ENCODE assay signal across 8 cellular contexts in the genomic region with DNA sequence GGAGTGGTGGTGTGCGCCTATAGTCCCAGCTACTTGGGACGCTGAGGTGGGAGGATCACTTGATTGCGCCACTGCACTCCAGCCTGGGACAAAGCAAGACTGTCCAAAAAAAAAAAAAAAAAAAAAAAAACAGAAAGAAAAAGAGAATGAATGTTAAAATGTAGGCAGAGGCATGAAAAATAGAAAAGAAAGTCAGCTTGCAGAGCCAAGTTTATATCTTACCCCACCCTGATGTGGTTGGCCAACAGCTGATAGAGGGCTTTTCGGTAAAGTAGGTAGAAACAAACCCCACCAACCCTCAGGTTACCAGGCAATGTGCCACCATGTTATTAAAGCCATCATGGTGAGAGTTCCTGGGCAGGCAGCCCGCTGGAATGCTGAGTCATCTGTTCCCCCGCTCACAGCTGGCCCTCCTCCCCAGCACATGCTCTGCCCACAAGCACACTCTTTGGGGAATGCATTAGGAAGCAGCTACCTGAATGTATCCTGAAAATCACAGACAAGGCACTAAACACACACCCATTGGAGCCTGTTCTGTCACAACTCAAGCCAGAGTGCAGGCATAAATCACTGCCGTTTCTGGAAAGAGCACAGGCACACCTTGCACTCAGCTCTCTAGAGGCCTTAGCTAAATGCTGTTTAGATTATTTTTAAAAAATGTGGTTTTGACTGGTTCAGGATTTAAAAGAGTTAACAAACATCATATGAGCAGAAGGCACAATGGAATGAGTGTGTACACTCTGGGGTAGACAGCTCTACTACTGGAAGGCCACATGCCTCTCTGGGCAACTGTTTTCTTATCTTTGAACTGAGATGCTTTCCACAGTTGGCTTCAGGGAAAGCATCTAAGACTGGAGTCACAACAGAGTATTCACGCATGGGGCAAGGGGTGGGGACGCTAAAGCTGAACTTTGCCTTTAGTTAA.
A peak's percentile ranks its signal among the peaks of the same experiment; 100 is the strongest.
DNase-seq lines count a peak whose midpoint lies in the region; ATAC-seq and TF ChIP-seq lines count a peak whose summit lies in the region.

No MANE protein-coding gene starts in this region.

- H3K9me3 Mint-ChIP-seq in nephron = no peaks in the 10 kb centered on the region
- no peaks in the 10 kb centered on the region for H3K9me3 Mint-ChIP-seq in CD4-positive, alpha-beta T cell

- H3K27me3 ChIP-seq in CD4-positive, alpha-beta T cell (ENCODE audit: control insufficient read depth, insufficient read depth, low read length) = no peaks in the 10 kb centered on the region

- intact Hi-C loops in CD4-positive, alpha-beta T cell (cut with DNase I, micrococcal nuclease) = no loop called here

- no peak for TF ChIP-seq POLR2A in GM18505 (IDR thresholded peaks at IDR 0.05; ENCODE audit: borderline replicate concordance, extremely low read depth, insufficient read depth, insufficient read length)

- DNase-seq in COR-L47 (lab: John Stamatoyannopoulos, UW) (peak; percentile 13), LHCN-M2 (ENCODE audit: low read depth) (peak; percentile 98), SW480 (ENCODE audit: low spot score) (peak; percentile 92), fibroblast of peridontal ligament (ENCODE audit: extremely low read depth) (peak; percentile 97)
- DNase-seq in CD4-positive, alpha-beta T cell = no peak
- no peak for DNase-seq in activated CD4-positive, alpha-beta T cell treated with anti-CD3 and anti-CD28 coated beads for 1 hour

- ATAC-seq in GM18505 (IDR thresholded peaks at IDR 0.05; ENCODE audit: unreplicated experiment) = no peak
- ATAC-seq in CD4-positive, alpha-beta T cell (ENCODE audit: poor library complexity) = no peak

- POLR2A ChIA-PET in CD4-positive, alpha-beta T cell (lab: Charles Lee) = interaction anchor here (1.3 kb wide), 1 partner anchor 193 kb away, joined by 3 read pairs; no protein-coding TSS in a partner anchor

- H3K27me3 Mint-ChIP-seq in nephron (ENCODE audit: low read depth) = no peaks in the 10 kb centered on the region
- no peaks in the 10 kb centered on the region for H3K27me3 Mint-ChIP-seq in CD4-positive, alpha-beta T cell

- CTCF ChIA-PET in CD4-positive, alpha-beta T cell (lab: Charles Lee) = interaction anchor here (0.7 to 1.3 kb wide), 2 partner anchors 15 to 1017 kb away, joined by 3 read pairs; no protein-coding TSS in a partner anchor

- no peak for TF ChIP-seq CTCF in nephron (IDR thresholded peaks at IDR 0.05; ENCODE audit: unreplicated experiment in 3 of 3)
- TF ChIP-seq CTCF in CD4-positive, alpha-beta T cell (IDR thresholded peaks at IDR 0.05) = no peak

- no peak overlapping the region for H3K27ac ChIP-seq in CD4-positive, alpha-beta T cell (ENCODE audit: low read depth, low read length)

- H3K4me3 Mint-ChIP-seq in nephron = no peak overlapping the region
- no peak overlapping the region for H3K4me3 Mint-ChIP-seq in CD4-positive, alpha-beta T cell

- H3K27ac Mint-ChIP-seq in nephron = peak overlapping the region; percentile 75 to 90 (median 86)
- H3K27ac Mint-ChIP-seq in CD4-positive, alpha-beta T cell = no peak overlapping the region

- H3K4me1 Mint-ChIP-seq in nephron = peaks cover 42% of the 10 kb centered on the region
- peaks cover 5% of the 10 kb centered on the region for H3K4me1 Mint-ChIP-seq in CD4-positive, alpha-beta T cell (ENCODE audit: low read depth)

- no peaks in the 10 kb centered on the region for H3K36me3 Mint-ChIP-seq in nephron (ENCODE audit: low read depth)
- no peaks in the 10 kb centered on the region for H3K36me3 Mint-ChIP-seq in CD4-positive, alpha-beta T cell (ENCODE audit: low read depth)

- no peaks in the 10 kb centered on the region for H3K9me3 ChIP-seq in CD4-positive, alpha-beta T cell (ENCODE audit: control insufficient read depth, low read length)

Comparison
In these comparisons a context has a peak if more than half of its experiments do, and no peak if none do; other contexts are left out.
1. DNase-seq: peak in COR-L47 (single experiment), LHCN-M2 (single experiment), SW480 (single experiment) and fibroblast of peridontal ligament (single experiment); none in CD4-positive, alpha-beta T cell (0 of 10) and activated CD4-positive, alpha-beta T cell treated with anti-CD3 and anti-CD28 coated beads for 1 hour (single experiment).